In genomic region chr20:46090095-46090388, GRCh38 we compare ENCODE assay signal across 9 cellular contexts. TPM values are rescaled to one million over a fixed set of nuclear protein-coding genes. Genes with fewer than 3 reads are reported as not detected.
DNase-seq lines count a peak whose midpoint lies in the region; ATAC-seq and TF ChIP-seq lines count a peak whose summit lies in the region.
"Had no signal": no experiment of that assay in that cellular context is flagged by ENCODE, and none has a peak within 500 bp of the region (broad histone marks: within the 10 kb centered on the region; RNA-seq: fewer than 3 reads in every experiment).

No MANE protein-coding gene starts in this region.

- peak overlapping the region; percentile 75 for H3K27ac Mint-ChIP-seq in activated naive CD4-positive, alpha-beta T cell treated with anti-CD3 and anti-CD28 coated beads for 36 hours

- peaks cover 0 to 44% (median 40%) of the 10 kb centered on the region in 4 donors for H3K4me1 ChIP-seq in tibial nerve

- peaks cover 43% of the 10 kb centered on the region for H3K4me1 Mint-ChIP-seq in activated naive CD4-positive, alpha-beta T cell treated with anti-CD3 and anti-CD28 coated beads for 36 hours (ENCODE audit: low read depth)

- no peak for ATAC-seq in GM19452 (IDR thresholded peaks at IDR 0.05; ENCODE audit: unreplicated experiment)

- TF ChIP-seq CTCF in lower leg skin (IDR thresholded peaks at IDR 0.05) (no peak), tibial nerve (IDR thresholded peaks at IDR 0.05) (no peak)

- TF ChIP-seq POLR2A in lower leg skin (IDR thresholded peaks at IDR 0.05) (no peak), tibial nerve (IDR thresholded peaks at IDR 0.05) (no peak)

- no peak for TF ChIP-seq EP300 in tibial nerve (IDR thresholded peaks at IDR 0.05)

- H3K27ac ChIP-seq in adipose tissue (ENCODE audit: low read depth, low read length) (peak overlapping the region; percentile 88), tibial nerve (peak overlapping the region; percentile 98 to 100 (median 99))

- CTCF ChIA-PET in activated naive CD4-positive, alpha-beta T cell treated with anti-CD3 and anti-CD28 coated beads for 36 hours (lab: Charles Lee): no interaction called here

- no peaks in the 10 kb centered on the region for H3K27me3 ChIP-seq in tibial nerve

- no peak for DNase-seq in activated naive CD4-positive, alpha-beta T cell treated with anti-CD3 and anti-CD28 coated beads for 36 hours
- DNase-seq in activated naive CD4-positive, alpha-beta T cell treated with Interleukin-2 at 50 U/mL for 16 hours: no peak
- no peak for DNase-seq in lower leg skin (ENCODE audit: low spot score in 2 of 2)
- DNase-seq in tibial nerve (ENCODE audit: low spot score in 2 of 2): no peak
- DNase-seq in stimulated activated CD4-positive, alpha-beta T cell treated with anti-CD3 and anti-CD28 coated beads, Interleukin-12 subunit alpha, Interleukin-12 subunit beta, amount 100 ng/mL, for 4 hours: no peak
- DNase-seq in stimulated activated CD4-positive, alpha-beta T cell treated with anti-CD3 and anti-CD28 coated beads, Interleukin-4, amount 100 ng/mL, for 1 hour: no peak

- H3K4me3 Mint-ChIP-seq in activated naive CD4-positive, alpha-beta T cell treated with anti-CD3 and anti-CD28 coated beads for 36 hours: peak overlapping the region; percentile 86

- H3K27me3 Mint-ChIP-seq in activated naive CD4-positive, alpha-beta T cell treated with anti-CD3 and anti-CD28 coated beads for 36 hours (ENCODE audit: low read depth): no peaks in the 10 kb centered on the region

- H3K9me3 ChIP-seq in tibial nerve: no peaks in the 10 kb centered on the region

- peak overlapping the region; percentile 17 for H3K4me3 ChIP-seq in lower leg skin (ENCODE audit: low read depth, poor library complexity, severe bottlenecking)
- H3K4me3 ChIP-seq in tibial nerve: peak overlapping the region; percentile 77 to 99 (median 79)

- H3K36me3 ChIP-seq in tibial nerve: no peaks in the 10 kb centered on the region

- H3K36me3 Mint-ChIP-seq in activated naive CD4-positive, alpha-beta T cell treated with anti-CD3 and anti-CD28 coated beads for 36 hours (ENCODE audit: low read depth): peaks cover 2% of the 10 kb centered on the region

- intact Hi-C loops in activated naive CD4-positive, alpha-beta T cell treated with anti-CD3 and anti-CD28 coated beads for 36 hours (cut with micrococcal nuclease): loop anchor here (1.0 kb wide), 1 partner anchor 118 kb away; the partner anchor contains the start of gene ZNF335
- intact Hi-C loops in lower leg skin (cut with DNase I; ENCODE audit: low total_unique reads): no loop called here

- H3K9me3 Mint-ChIP-seq in activated naive CD4-positive, alpha-beta T cell treated with anti-CD3 and anti-CD28 coated beads for 36 hours: no peaks in the 10 kb centered on the region

- 0% methylated on average over 7 of the region's 7 CpGs for WGBS in adipose tissue, 3 donors
- WGBS in lower leg skin, 2 donors: 0 to 1% methylated on average over 7 of the region's 7 CpGs
- 0 to 1% methylated on average over 7 of the region's 7 CpGs for whole genome bisulfite sequencing in tibial nerve, 2 donors

RNA-seq across cellular contexts. Expression of gene NCOA5, which starts 0.3 kb away (rescaled TPM):
- 1 to 10 TPM; 4.4 to 5.1 TPM for total RNA-seq in activated naive CD4-positive, alpha-beta T cell treated with anti-CD3 and anti-CD28 coated beads for 36 hours
- 10 to 100 TPM in 2 of 3 donors, 1 to 10 TPM in 1; 9.4 to 14.3 (median 14.1) TPM for polyA plus RNA-seq in adipose tissue
- total RNA-seq in lower leg skin (10 to 100 TPM; 27.7 to 51.5 (median 41.2) TPM), tibial nerve (10 to 100 TPM; 34.8 to 71.4 (median 47.2) TPM)

RNA-seq across cellular contexts. Expression of gene CD40, which starts 28.1 kb away (rescaled TPM):
- 1 to 10 TPM; 6.1 to 6.3 TPM for total RNA-seq in activated naive CD4-positive, alpha-beta T cell treated with anti-CD3 and anti-CD28 coated beads for 36 hours
- 10 to 100 TPM; 15.6 to 39.4 (median 21.1) TPM for polyA plus RNA-seq in adipose tissue
- total RNA-seq in lower leg skin (10 to 100 TPM; 12.0 to 17.5 (median 15.9) TPM), tibial nerve (10 to 100 TPM; 18.0 to 32.8 (median 25.1) TPM)
- total RNA-seq: HT1080 had no signal

Comparison
In these comparisons a context has a peak if more than half of its experiments do, and no peak if none do; other contexts are left out.
1. RNA of gene NCOA5, which starts 0.3 kb away (total RNA-seq): 34.8 to 71.4 TPM in tibial nerve and 27.7 to 51.5 TPM in lower leg skin; 4.4 to 5.1 TPM in activated naive CD4-positive, alpha-beta T cell treated with anti-CD3 and anti-CD28 coated beads for 36 hours; every median in the first group is over 4 times any median in the second.